ENCODE assay signal across 20 cellular contexts in the genomic region with DNA sequence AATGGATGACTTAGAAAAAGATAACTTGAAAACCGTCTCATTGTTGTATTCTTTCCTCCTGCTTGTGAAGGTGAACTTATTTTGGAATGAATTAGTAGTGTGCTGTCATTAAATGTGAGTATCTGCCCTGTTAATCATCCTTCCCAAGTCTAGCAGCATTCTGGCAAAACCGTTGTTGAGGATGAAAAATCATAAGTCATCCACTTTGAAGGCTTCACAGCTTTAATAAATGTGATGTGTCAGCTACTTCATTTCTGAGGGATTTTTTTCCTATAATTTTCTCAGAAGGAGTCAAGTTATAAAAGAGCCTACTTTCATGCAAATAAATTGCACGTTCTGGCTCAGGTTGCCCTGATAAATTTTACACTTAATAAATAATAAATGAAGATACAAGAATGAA.
"Had no signal": no experiment of that assay in that cellular context is flagged by ENCODE, and none has a peak within 500 bp of the region (broad histone marks: within the 10 kb centered on the region; RNA-seq: fewer than 3 reads in every experiment).

No MANE protein-coding gene starts in this region.

- H3K4me1 ChIP-seq: gastrocnemius medialis, left lung, lower lobe of right lung, thyroid gland had no signal

- FAIRE-seq: endothelial cell of umbilical vein, urothelium cell line had no signal

- H3K9me3 ChIP-seq: gastrocnemius medialis, left lung, lower lobe of right lung, suprapubic skin, thyroid gland had no signal

- H3K36me3 ChIP-seq: gastrocnemius medialis, left lung, lower lobe of right lung, suprapubic skin, thyroid gland had no signal

- H3K36me3 Mint-ChIP-seq: memory B cell; naive B cell; stimulated activated effector memory CD8-positive, alpha-beta T cell treated with anti-CD3 and anti-CD28 coated beads, Interleukin-12 subunit alpha, Interleukin-12 subunit beta, amount 100 ng/mL, for 72 hours; type B pancreatic cell had no signal

- H3K27me3 ChIP-seq: gastrocnemius medialis, left lung, suprapubic skin, thyroid gland had no signal

- H3K27ac Mint-ChIP-seq: endodermal cell; memory B cell; naive B cell; nephron; stimulated activated effector memory CD8-positive, alpha-beta T cell treated with anti-CD3 and anti-CD28 coated beads, Interleukin-12 subunit alpha, Interleukin-12 subunit beta, amount 100 ng/mL, for 72 hours; type B pancreatic cell had no signal

- H3K4me1 Mint-ChIP-seq: endodermal cell, memory B cell, naive B cell had no signal

- ATAC-seq: gastrocnemius medialis; left lung; lower lobe of right lung; stimulated activated effector memory CD8-positive, alpha-beta T cell treated with anti-CD3 and anti-CD28 coated beads, Interleukin-12 subunit alpha, Interleukin-12 subunit beta, amount 100 ng/mL, for 72 hours; stimulated activated naive CD8-positive, alpha-beta T cell treated with anti-CD3 and anti-CD28 coated beads, Interleukin-15, Interleukin-2, amounts not matched to agents 100 U/mL and 50 U/mL, for 24 hours had no signal

- H3K27ac ChIP-seq: coronary artery, gastrocnemius medialis, left lung, lower lobe of right lung, suprapubic skin, thyroid gland had no signal

- DNase-seq: effector CD4-positive, alpha-beta T cell; endodermal cell; gastrocnemius medialis; islet precursor cell; left lung; lower lobe of right lung; midbrain; naive B cell; stimulated activated CD4-positive, alpha-beta T cell treated with anti-CD3 and anti-CD28 coated beads, Interleukin-4, amount 100 ng/mL, for 1 hour; stimulated activated CD8-positive, alpha-beta memory T cell treated with anti-CD3 and anti-CD28 coated beads, Interleukin-4, amount 100 ng/mL, for 48 hours; stimulated activated naive CD8-positive, alpha-beta T cell treated with anti-CD3 and anti-CD28 coated beads, Interleukin-15, Interleukin-2, amounts not matched to agents 100 U/mL and 50 U/mL, for 24 hours; thyroid gland had no signal

- H3K4me3 ChIP-seq: coronary artery, gastrocnemius medialis, left lung, lower lobe of right lung, suprapubic skin, thyroid gland had no signal

- H3K4me3 Mint-ChIP-seq: endodermal cell; memory B cell; naive B cell; nephron; stimulated activated effector memory CD8-positive, alpha-beta T cell treated with anti-CD3 and anti-CD28 coated beads, Interleukin-12 subunit alpha, Interleukin-12 subunit beta, amount 100 ng/mL, for 72 hours; type B pancreatic cell had no signal

- H3K9me3 Mint-ChIP-seq: endodermal cell; memory B cell; nephron; stimulated activated effector memory CD8-positive, alpha-beta T cell treated with anti-CD3 and anti-CD28 coated beads, Interleukin-12 subunit alpha, Interleukin-12 subunit beta, amount 100 ng/mL, for 72 hours; type B pancreatic cell had no signal
